Comparison of ENCODE assay signal across 2 cellular contexts in genomic region chr4:30537462-30537861, GRCh38.
TF ChIP-seq lines count a peak whose summit lies in the region.

No MANE protein-coding gene starts in this region.

TF ChIP-seq in HCT116, 20 proteins besides CTCF, POLR2A, EP300 and RAD21 (continued from another document):
- no peak for TF ChIP-seq ZBTB33 (IDR thresholded peaks at IDR 0.05; ENCODE audit: extremely low read depth, insufficient replicate concordance, low read length)
- TF ChIP-seq CBX3 (IDR thresholded peaks at IDR 0.05; ENCODE audit: low read depth): peak; percentile 69
- no peak for TF ChIP-seq EZH2 (IDR thresholded peaks at IDR 0.05)
- no peak for TF ChIP-seq ELF1 (IDR thresholded peaks at IDR 0.05; ENCODE audit: borderline replicate concordance, low read depth)
- TF ChIP-seq ZNF274 (IDR thresholded peaks at IDR 0.05; ENCODE audit: low read depth, low read length): no peak
- no peak for TF ChIP-seq ATF3 (IDR thresholded peaks at IDR 0.05)
- peak; percentile 65; the same call in 1 of the 2 replicates for TF ChIP-seq SP1 (IDR thresholded peaks at IDR 0.05; ENCODE audit: low read depth)
- peak; percentile 75; the same call in 1 of the 2 replicates for TF ChIP-seq FOSL1 (IDR thresholded peaks at IDR 0.05; ENCODE audit: low read depth)
- TF ChIP-seq POLR2AphosphoS5 (IDR thresholded peaks at IDR 0.05; ENCODE audit: low read depth, low read length): no peak
- TF ChIP-seq YY1 (IDR thresholded peaks at IDR 0.05; ENCODE audit: extremely low read depth, insufficient replicate concordance, low read depth, low read length): peak; percentile 13
- TF ChIP-seq EGR1 (IDR thresholded peaks at IDR 0.05; ENCODE audit: low read depth): peak; percentile 59; the same call in 1 of the 2 replicates
- TF ChIP-seq REST (IDR thresholded peaks at IDR 0.05; ENCODE audit: low read depth): no peak
- TF ChIP-seq EZH2phosphoT487 (IDR thresholded peaks at IDR 0.05; ENCODE audit: borderline replicate concordance): no peak
- TF ChIP-seq MAX (IDR thresholded peaks at IDR 0.05): no peak

TF ChIP-seq in SK-N-SH, 30 proteins besides CTCF, POLR2A, EP300 and RAD21 (continued from another document):
- TF ChIP-seq GATA2 (CRISPR knock-in tag; IDR thresholded peaks at IDR 0.05) (no peak), MXI1 (IDR thresholded peaks at IDR 0.05; ENCODE audit: low read depth, low read length) (no peak), TCF12 (IDR thresholded peaks at IDR 0.05) (peak; percentile 32; the same call in 1 of the 2 replicates), IRF3 (IDR thresholded peaks at IDR 0.05; ENCODE audit: low read depth, low read length) (no peak), RFX5 (IDR thresholded peaks at IDR 0.05; ENCODE audit: low read length) (no peak), FOSL2 (IDR thresholded peaks at IDR 0.05; ENCODE audit: borderline replicate concordance, low read depth) (peak; percentile 67; the same call in 1 of the 2 replicates), ZBTB33 (IDR thresholded peaks at IDR 0.05; ENCODE audit: borderline replicate concordance, low read depth) (no peak), TAF1 (IDR thresholded peaks at IDR 0.05; ENCODE audit: borderline replicate concordance, low read depth, low read length) (no peak), TEAD4 (IDR thresholded peaks at IDR 0.05; ENCODE audit: borderline replicate concordance, insufficient read depth) (peak; percentile 27; the same call in 1 of the 2 replicates), FOXJ3 (CRISPR knock-in tag; IDR thresholded peaks at IDR 0.05) (no peak)
